ENCODE assay signal across 9 cellular contexts in genomic region chr10:37125921-37126320, GRCh38. TPM values are rescaled to one million over a fixed set of nuclear protein-coding genes. Genes with fewer than 3 reads are reported as not detected.
"Had no signal": no experiment of that assay in that cellular context is flagged by ENCODE, and none has a peak within 500 bp of the region (broad histone marks: within the 10 kb centered on the region; RNA-seq: fewer than 3 reads in every experiment).

No MANE protein-coding gene starts in this region.

- H3K9me3 ChIP-seq: HAP-1 had no signal

- H3K27ac Mint-ChIP-seq: GM23338, H9, HFFc6 had no signal

- H2AFZ ChIP-seq: GM23248, GM23338 had no signal

- DNase-seq: GM23248, GOT3, H9, HCEC 1CT, HFFc6 had no signal

- H3K4me3 ChIP-seq: GM23248, GM23338, HAP-1 had no signal

- H3K36me3 ChIP-seq: HAP-1 had no signal

- H3K9ac ChIP-seq: GM23248 had no signal

- H3K4me1 Mint-ChIP-seq: GM23338, H9 had no signal

- ATAC-seq: GM23338, HCT116 had no signal

- H3K4me2 ChIP-seq: GM23338 had no signal

- H3K27ac ChIP-seq: GM23248 had no signal

- H3K4me3 Mint-ChIP-seq: GM23338, H9, HFFc6 had no signal

- H3K4me1 ChIP-seq: HAP-1 had no signal

RNA-seq across cellular contexts. Expression of gene ANKRD30A, which starts 0.5 kb away (rescaled TPM):
- total RNA-seq: GM23248, GM23338, H1, H9, HFFc6 had no signal
- polyA plus RNA-seq: GM23248, GM23338, H1 had no signal
